In genomic region chr2:68715353-68716041, GRCh38 we compare ENCODE assay signal across 8 cellular contexts. TPM values are rescaled to one million over a fixed set of nuclear protein-coding genes. Genes with fewer than 3 reads are reported as not detected.
DNase-seq lines count a peak whose midpoint lies in the region; ATAC-seq and TF ChIP-seq lines count a peak whose summit lies in the region.

No MANE protein-coding gene starts in this region.

- no peaks in the 10 kb centered on the region for H3K4me1 ChIP-seq in NT2/D1 (ENCODE audit: insufficient read depth, insufficient read length)
- H3K4me1 ChIP-seq in adrenal gland (replicated peaks in 1 of 2) = peaks cover 0 to 7% of the 10 kb centered on the region in 2 donors
- H3K4me1 ChIP-seq in hepatocyte (ENCODE audit: insufficient read depth) = no peaks in the 10 kb centered on the region

- H3K27me3 ChIP-seq in NT2/D1 (ENCODE audit: insufficient read depth, insufficient read length) (no peaks in the 10 kb centered on the region), adrenal gland (no peaks in the 10 kb centered on the region), hepatocyte (no peaks in the 10 kb centered on the region)

- no peaks in the 10 kb centered on the region for H3K9me3 ChIP-seq in NT2/D1 (ENCODE audit: insufficient read depth, low read length)
- no peaks in the 10 kb centered on the region for H3K9me3 ChIP-seq in adrenal gland (replicated peaks in 1 of 3)
- no peaks in the 10 kb centered on the region for H3K9me3 ChIP-seq in hepatocyte (ENCODE audit: low read depth)

- ATAC-seq in GM19328 (IDR thresholded peaks at IDR 0.05; ENCODE audit: unreplicated experiment) (peak; percentile 60), HG03354 (IDR thresholded peaks at IDR 0.05; ENCODE audit: poor library complexity, severe bottlenecking, unreplicated experiment) (peak; percentile 67)

- H3K4me2 ChIP-seq in hepatocyte = no peak overlapping the region

- no peaks in the 10 kb centered on the region for H3K36me3 ChIP-seq in NT2/D1 (ENCODE audit: insufficient read depth, insufficient read length, low read length)
- no peaks in the 10 kb centered on the region for H3K36me3 ChIP-seq in adrenal gland (replicated peaks in 1 of 2)
- no peaks in the 10 kb centered on the region for H3K36me3 ChIP-seq in hepatocyte (replicated peaks; ENCODE audit: insufficient read depth, low read depth)

- H3K9me2 ChIP-seq in hepatocyte (replicated peaks; ENCODE audit: insufficient read depth) = no peaks in the 10 kb centered on the region

- H3K79me2 ChIP-seq in hepatocyte = no peaks in the 10 kb centered on the region

- 42 to 45% (median 44%) methylated on average over 12 to 13 of the region's 13 CpGs for WGBS in adrenal gland, 4 donors
- WGBS in hepatocyte (ENCODE audit: low lambda C conversion rate, missing lambda C conversion rate) = 46% methylated on average over 12 of the region's 13 CpGs

- TF ChIP-seq POLR2A in adrenal gland (IDR thresholded peaks at IDR 0.05) = no peak

- DNase-seq in DMS 273 (lab: John Stamatoyannopoulos, UW; ENCODE audit: unreplicated experiment) = peak; percentile 86
- DNase-seq in NT2/D1 (ENCODE audit: low read depth, low spot score) = peak; percentile 74
- peak; percentile 58 to 86 (median 72) for DNase-seq in adrenal gland
- DNase-seq in hepatocyte (ENCODE audit: low spot score) = peak; percentile 81
- peak; percentile 53 to 60 for DNase-seq in stimulated activated CD4-positive, alpha-beta T cell treated with anti-CD3 and anti-CD28 coated beads, Interleukin-2, amount 100 ng/mL, for 48 hours
- DNase-seq in mesenteric fat pad (ENCODE audit: low spot score) = no peak

- H3K9ac ChIP-seq in NT2/D1 (ENCODE audit: insufficient read length, low read depth) = no peak overlapping the region

- H3K4me3 ChIP-seq in NT2/D1 (ENCODE audit: insufficient read length, low read depth) (no peak overlapping the region), adrenal gland (no peak overlapping the region), hepatocyte (no peak overlapping the region)

- H4K20me1 ChIP-seq in hepatocyte (ENCODE audit: insufficient read depth, poor library complexity, severe bottlenecking) = no peaks in the 10 kb centered on the region

- peak; percentile 43 to 74 (median 58) for TF ChIP-seq CTCF in adrenal gland (IDR thresholded peaks at IDR 0.05)
- TF ChIP-seq CTCF in hepatocyte (IDR thresholded peaks at IDR 0.05; ENCODE audit: poor library complexity) = peak; percentile 67

- intact Hi-C loops in adrenal gland (cut with DNase I) = loop anchor here in 1 of 2 donors (10.0 kb wide), 1 partner anchor 251 kb away; the partner anchor contains the start of genes APLF and FBXO48

- peak overlapping the region in 3 of 5 donors; percentile 10 to 44 (median 11) for H3K27ac ChIP-seq in adrenal gland
- H3K27ac ChIP-seq in hepatocyte = no peak overlapping the region

- no peak overlapping the region for H2AFZ ChIP-seq in hepatocyte

RNA-seq across cellular contexts. Expression of gene ARHGAP25, which starts 19.1 kb away (rescaled TPM):
- 10 to 100 TPM in 5 of 8 donors, 1 to 10 TPM in 3; 8.0 to 17.6 (median 11.9) TPM for total RNA-seq in adrenal gland
- 10 to 100 TPM in 2 of 3 donors, 1 to 10 TPM in 1; 8.5 to 15.4 (median 10.1) TPM for polyA plus RNA-seq in adrenal gland
- total RNA-seq in hepatocyte = 0.47 TPM in 1 of 2 replicates, not detected in the other
- 0.12 and 0.21 TPM in 2 replicates for polyA plus RNA-seq in hepatocyte
- 15.6 TPM for total RNA-seq in mesenteric fat pad
